Comparison of ENCODE assay signal across 12 cellular contexts in the genomic region with DNA sequence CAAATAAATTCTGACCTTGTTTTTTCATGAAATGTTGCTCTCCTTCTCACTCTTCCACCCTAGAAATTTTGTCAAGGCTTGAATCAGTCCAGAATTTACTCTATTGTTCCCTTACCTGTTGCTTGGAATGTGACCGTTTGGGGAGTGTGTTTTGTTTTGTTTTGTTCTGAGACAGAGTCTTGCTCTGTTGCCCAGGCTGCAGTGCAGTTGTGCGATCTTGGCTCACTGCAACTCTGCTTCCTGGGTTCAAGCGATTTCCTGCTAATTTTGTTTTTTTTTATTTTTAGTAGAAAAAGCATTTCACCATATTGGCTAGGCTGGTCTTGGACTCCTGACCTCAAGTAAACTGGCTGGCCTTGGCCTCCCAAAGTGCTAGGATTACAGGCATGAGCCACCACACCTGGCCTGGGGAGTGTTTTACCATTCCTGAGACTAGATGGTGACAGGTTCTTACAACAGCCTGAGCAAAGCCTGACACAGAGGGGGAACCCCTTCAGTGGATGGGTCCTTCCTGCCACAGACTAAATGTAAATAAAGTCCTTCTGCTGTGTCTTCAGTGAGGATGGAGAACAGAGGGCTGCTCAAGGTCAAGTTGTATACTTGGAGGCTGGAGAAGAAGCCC. TPM values are rescaled to one million over a fixed set of nuclear protein-coding genes. Genes with fewer than 3 reads are reported as not detected.
DNase-seq lines count a peak whose midpoint lies in the region; ATAC-seq, FAIRE-seq and TF ChIP-seq lines count a peak whose summit lies in the region.
"Had no signal": no experiment of that assay in that cellular context is flagged by ENCODE, and none has a peak within 500 bp of the region (broad histone marks: within the 10 kb centered on the region; RNA-seq: fewer than 3 reads in every experiment).

No MANE protein-coding gene starts in this region.

- no peaks in the 10 kb centered on the region for H3K27me3 ChIP-seq in DND-41 (ENCODE audit: insufficient read depth, low read length, poor library complexity)
- H3K27me3 ChIP-seq in astrocyte (ENCODE audit: insufficient read depth, low read length) = no peaks in the 10 kb centered on the region
- H3K27me3 ChIP-seq in trophoblast cell (ENCODE audit: insufficient read depth, low read length) = no peaks in the 10 kb centered on the region
- H3K27me3 ChIP-seq: upper lobe of right lung had no signal

- peaks cover 34% of the 10 kb centered on the region for H3K4me1 Mint-ChIP-seq in astrocyte (ENCODE audit: low read depth, unreplicated experiment)

- H3K9me3 ChIP-seq in DND-41 (ENCODE audit: insufficient read depth, low read length, severe bottlenecking) = no peaks in the 10 kb centered on the region
- no peaks in the 10 kb centered on the region for H3K9me3 ChIP-seq in astrocyte (ENCODE audit: insufficient read depth, low read depth, low read length)
- peaks cover 2% of the 10 kb centered on the region for H3K9me3 ChIP-seq in trophoblast cell (ENCODE audit: insufficient read depth, low read depth, low read length)
- H3K9me3 ChIP-seq: left ventricle myocardium inferior, upper lobe of right lung had no signal

- H3K27ac Mint-ChIP-seq in astrocyte (ENCODE audit: unreplicated experiment) = peak overlapping the region; percentile 89
- H3K27ac Mint-ChIP-seq: dendritic cell treated with granulocyte-macrophage colony-stimulating factor and Interleukin-4, amounts not matched to agents 40 ng/mL and 50 ng/mL, for 4 days had no signal

- peak overlapping the region; percentile 58 for H2AFZ ChIP-seq in DND-41 (ENCODE audit: low read depth, low read length)
- no peak overlapping the region for H2AFZ ChIP-seq in astrocyte (ENCODE audit: low read depth, low read length)
- H2AFZ ChIP-seq in trophoblast cell (ENCODE audit: insufficient read depth, low read length, poor library complexity) = no peak overlapping the region

- no CpG with 5 or more reads among the region's 3 CpGs for WGBS in trophoblast cell (ENCODE audit: extremely low coverage, insufficient coverage, insufficient read length)

- H3K9ac ChIP-seq in DND-41 (ENCODE audit: low read depth, low read length) = peak overlapping the region; percentile 40
- H3K9ac ChIP-seq in astrocyte (ENCODE audit: low read length) = peak overlapping the region; percentile 24
- H3K9ac ChIP-seq in trophoblast cell (ENCODE audit: low read length) = no peak overlapping the region

- H4K91ac ChIP-seq in trophoblast cell (ENCODE audit: low read depth, low read length) = peak overlapping the region; percentile 59

- H3K4me3 ChIP-seq in DND-41 (ENCODE audit: low read depth in 1 of 2, low read length in 2 of 2) = peak overlapping the region in 1 of 2 experiments; percentile 39; a peak in 2 of 4 replicates
- peak overlapping the region; percentile 6 for H3K4me3 ChIP-seq in astrocyte (ENCODE audit: insufficient read depth, low read depth, low read length)
- H3K4me3 ChIP-seq in trophoblast cell (ENCODE audit: low read depth, low read length) = no peak overlapping the region
- H3K4me3 ChIP-seq: left ventricle myocardium inferior, upper lobe of right lung had no signal

- peak; percentile 44 for ATAC-seq in DND-41 (ENCODE audit: insufficient read depth, low read depth)
- ATAC-seq in HG02884 (IDR thresholded peaks at IDR 0.05; ENCODE audit: unreplicated experiment) = no peak

- no peak overlapping the region for H3K23ac ChIP-seq in trophoblast cell (ENCODE audit: low read length)

- no peaks in the 10 kb centered on the region for H4K20me1 ChIP-seq in DND-41 (ENCODE audit: insufficient read depth, low read length)
- no peaks in the 10 kb centered on the region for H4K20me1 ChIP-seq in astrocyte (ENCODE audit: insufficient read depth, low read length)

- peak overlapping the region; percentile 30 for H4K8ac ChIP-seq in trophoblast cell (ENCODE audit: low read depth, low read length)

- no peaks in the 10 kb centered on the region for H3K79me1 ChIP-seq in trophoblast cell (ENCODE audit: low read length)

- H3K9me3 Mint-ChIP-seq in astrocyte (ENCODE audit: unreplicated experiment) = no peaks in the 10 kb centered on the region
- H3K9me3 Mint-ChIP-seq: dendritic cell treated with granulocyte-macrophage colony-stimulating factor and Interleukin-4, amounts not matched to agents 40 ng/mL and 50 ng/mL, for 4 days had no signal

- no peak overlapping the region for H3K4ac ChIP-seq in trophoblast cell (ENCODE audit: low read depth, low read length)

- no peaks in the 10 kb centered on the region for H3K27me3 Mint-ChIP-seq in astrocyte (ENCODE audit: low read depth, unreplicated experiment)
- H3K27me3 Mint-ChIP-seq: dendritic cell treated with granulocyte-macrophage colony-stimulating factor and Interleukin-4, amounts not matched to agents 40 ng/mL and 50 ng/mL, for 4 days had no signal

- H2BK120ac ChIP-seq in trophoblast cell (ENCODE audit: insufficient read depth, low read length, poor library complexity) = no peak overlapping the region

- H4K12ac ChIP-seq in trophoblast cell (ENCODE audit: low read depth, low read length) = no peak overlapping the region

- peaks cover 60% of the 10 kb centered on the region for H3K4me1 ChIP-seq in DND-41 (ENCODE audit: insufficient read depth, low read length)
- peaks cover 34% of the 10 kb centered on the region for H3K4me1 ChIP-seq in astrocyte (ENCODE audit: insufficient read depth, low read length)
- peaks cover 17 to 27% of the 10 kb centered on the region in 2 experiments for H3K4me1 ChIP-seq in trophoblast cell (ENCODE audit: control insufficient read depth in 1 of 2, insufficient read depth in 2 of 2, low read length in 2 of 2)
- H3K4me1 ChIP-seq: upper lobe of right lung had no signal

- H3K36me3 Mint-ChIP-seq in astrocyte (ENCODE audit: low read depth, unreplicated experiment) = no peaks in the 10 kb centered on the region

- no peaks in the 10 kb centered on the region for H3K79me2 ChIP-seq in DND-41 (ENCODE audit: insufficient read depth, low read length)
- no peaks in the 10 kb centered on the region for H3K79me2 ChIP-seq in astrocyte (ENCODE audit: insufficient read depth, low read length)
- no peaks in the 10 kb centered on the region for H3K79me2 ChIP-seq in trophoblast cell (ENCODE audit: control insufficient read depth, insufficient read depth, low read length, poor library complexity)

- peak overlapping the region; percentile 50 for H3K4me2 ChIP-seq in DND-41 (ENCODE audit: insufficient read depth, low read length)
- H3K4me2 ChIP-seq in astrocyte (ENCODE audit: low read length) = peak overlapping the region; percentile 62
- no peak overlapping the region for H3K4me2 ChIP-seq in trophoblast cell (ENCODE audit: low read length)

- H3K14ac ChIP-seq in trophoblast cell (ENCODE audit: low read length) = peak overlapping the region; percentile 39

- DNase-seq in DND-41 = peak; percentile 55
- peak; percentile 45 for DNase-seq in activated CD4-positive, CD25-positive, alpha-beta regulatory T cell treated with anti-CD3 and anti-CD28 coated beads, Interleukin-2, amount 50 U/mL, for 72 hours
- no peak for DNase-seq in astrocyte (ENCODE audit: low read depth)
- DNase-seq in trophoblast cell = no peak
- no peak for DNase-seq in C1 segment of cervical spinal cord (lab: John Stamatoyannopoulos, UW)
- no peak for DNase-seq in NK-92 (lab: John Stamatoyannopoulos, UW; ENCODE audit: unreplicated experiment)
- DNase-seq in NOMO-1 (lab: John Stamatoyannopoulos, UW; ENCODE audit: unreplicated experiment in 2 of 2) = no peak
- DNase-seq: left ventricle myocardium inferior, upper lobe of right lung had no signal

- no peak overlapping the region for H2BK5ac ChIP-seq in trophoblast cell (ENCODE audit: low read depth, low read length, poor library complexity)

- TF ChIP-seq CTCF in DND-41 (IDR thresholded peaks at IDR 0.05; ENCODE audit: borderline replicate concordance, extremely low read depth, low read length, poor library complexity, severe bottlenecking) (no peak), astrocyte (IDR thresholded peaks at IDR 0.05; ENCODE audit: insufficient read depth, low read depth, low read length) (no peak)

- H3K27ac ChIP-seq in DND-41 (ENCODE audit: low read length) (peak overlapping the region; percentile 89), astrocyte (ENCODE audit: low read depth, low read length) (peak overlapping the region; percentile 61), trophoblast cell (ENCODE audit: low read depth, low read length) (peak overlapping the region; percentile 56)
- H3K27ac ChIP-seq: C4-2B, left ventricle myocardium inferior, upper lobe of right lung had no signal

- peak overlapping the region; percentile 21 for H3K4me3 Mint-ChIP-seq in astrocyte (ENCODE audit: unreplicated experiment)
- H3K4me3 Mint-ChIP-seq: dendritic cell treated with granulocyte-macrophage colony-stimulating factor and Interleukin-4, amounts not matched to agents 40 ng/mL and 50 ng/mL, for 4 days had no signal

- no peak overlapping the region for H3K18ac ChIP-seq in trophoblast cell (ENCODE audit: low read length)

- H3K36me3 ChIP-seq in DND-41 (ENCODE audit: insufficient read depth, low read length) (no peaks in the 10 kb centered on the region), astrocyte (ENCODE audit: insufficient read depth, low read length) (no peaks in the 10 kb centered on the region), trophoblast cell (ENCODE audit: control insufficient read depth in 1 of 2, insufficient read depth in 2 of 2, low read length in 2 of 2) (no peaks in the 10 kb centered on the region)
- H3K36me3 ChIP-seq: left ventricle myocardium inferior, upper lobe of right lung had no signal

- no peak for FAIRE-seq in astrocyte (lab: Jason Lieb, UNC)

- H2BK12ac ChIP-seq in trophoblast cell (ENCODE audit: low read length) = peak overlapping the region; percentile 55

- H2AK5ac ChIP-seq in trophoblast cell (ENCODE audit: low read length) = peak overlapping the region; percentile 32

RNA-seq across cellular contexts. Expression of a gene that starts 52.0 kb away (rescaled TPM):
- total RNA-seq in astrocyte = 23.5 and 23.9 TPM in 2 replicates
- polyA plus RNA-seq in trophoblast cell (2013) = 59.0 and 63.5 TPM in 2 replicates

RNA-seq across cellular contexts. Expression of a gene that starts 58.1 kb away (rescaled TPM):
- 474 and 484 TPM in 2 replicates for total RNA-seq in astrocyte
- polyA plus RNA-seq in trophoblast cell (2013) = 277 and 282 TPM in 2 replicates

Comparison
In these comparisons a context has a peak if more than half of its experiments do, and no peak if none do; other contexts are left out.
1. DNase-seq: peak in DND-41 (single experiment) and activated CD4-positive, CD25-positive, alpha-beta regulatory T cell treated with anti-CD3 and anti-CD28 coated beads, Interleukin-2, amount 50 U/mL, for 72 hours (single experiment); none in astrocyte (single experiment), trophoblast cell (0 of 2), C1 segment of cervical spinal cord (0 of 14), NK-92 (single experiment) and NOMO-1 (0 of 2).
2. Peak in every context shown above with its lines, with median percentiles within 50 percentile points of each other: H3K27ac ChIP-seq.